In genomic region chr5:159097461-159098284, GRCh38 we compare ENCODE assay signal across 1 cellular context.
TF ChIP-seq lines count a peak whose summit lies in the region.

No MANE protein-coding gene starts in this region.

TF ChIP-seq in GM12878, 131 proteins besides CTCF, POLR2A, EP300 and RAD21 (continued from another document and continues in another):
- TF ChIP-seq, protein P1, sequence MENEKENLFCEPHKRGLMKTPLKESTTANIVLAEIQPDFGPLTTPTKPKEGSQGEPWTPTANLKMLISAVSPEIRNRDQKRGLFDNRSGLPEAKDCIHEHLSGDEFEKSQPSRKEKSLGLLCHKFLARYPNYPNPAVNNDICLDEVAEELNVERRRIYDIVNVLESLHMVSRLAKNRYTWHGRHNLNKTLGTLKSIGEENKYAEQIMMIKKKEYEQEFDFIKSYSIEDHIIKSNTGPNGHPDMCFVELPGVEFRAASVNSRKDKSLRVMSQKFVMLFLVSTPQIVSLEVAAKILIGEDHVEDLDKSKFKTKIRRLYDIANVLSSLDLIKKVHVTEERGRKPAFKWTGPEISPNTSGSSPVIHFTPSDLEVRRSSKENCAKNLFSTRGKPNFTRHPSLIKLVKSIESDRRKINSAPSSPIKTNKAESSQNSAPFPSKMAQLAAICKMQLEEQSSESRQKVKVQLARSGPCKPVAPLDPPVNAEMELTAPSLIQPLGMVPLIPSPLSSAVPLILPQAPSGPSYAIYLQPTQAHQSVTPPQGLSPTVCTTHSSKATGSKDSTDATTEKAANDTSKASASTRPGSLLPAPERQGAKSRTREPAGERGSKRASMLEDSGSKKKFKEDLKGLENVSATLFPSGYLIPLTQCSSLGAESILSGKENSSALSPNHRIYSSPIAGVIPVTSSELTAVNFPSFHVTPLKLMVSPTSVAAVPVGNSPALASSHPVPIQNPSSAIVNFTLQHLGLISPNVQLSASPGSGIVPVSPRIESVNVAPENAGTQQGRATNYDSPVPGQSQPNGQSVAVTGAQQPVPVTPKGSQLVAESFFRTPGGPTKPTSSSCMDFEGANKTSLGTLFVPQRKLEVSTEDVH (IDR thresholded peaks at IDR 0.05; ENCODE audit: low read depth, partially characterized antibody), result no peak
- TF ChIP-seq, protein P2, sequence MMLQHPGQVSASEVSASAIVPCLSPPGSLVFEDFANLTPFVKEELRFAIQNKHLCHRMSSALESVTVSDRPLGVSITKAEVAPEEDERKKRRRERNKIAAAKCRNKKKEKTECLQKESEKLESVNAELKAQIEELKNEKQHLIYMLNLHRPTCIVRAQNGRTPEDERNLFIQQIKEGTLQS (IDR thresholded peaks at IDR 0.05; ENCODE audit: borderline replicate concordance, extremely low read depth, low read depth, low read length), result no peak
- TF ChIP-seq RAD51 (IDR thresholded peaks at IDR 0.05), result no peak
- TF ChIP-seq CBX3 (IDR thresholded peaks at IDR 0.05; ENCODE audit: borderline replicate concordance, low read depth), result no peak
- peak; percentile 63; the same call in 1 of the 2 replicates for TF ChIP-seq SIN3A (IDR thresholded peaks at IDR 0.05; ENCODE audit: low read depth, low read length)
- no peak for TF ChIP-seq SRF (IDR thresholded peaks at IDR 0.05; ENCODE audit: low read depth in 2 of 2, low read length in 2 of 2)
- no peak for TF ChIP-seq SREBF1 (IDR thresholded peaks at IDR 0.05; ENCODE audit: low read length)
- TF ChIP-seq TCF7 (IDR thresholded peaks at IDR 0.05; ENCODE audit: borderline replicate concordance), result no peak
- no peak for TF ChIP-seq GABPA (IDR thresholded peaks at IDR 0.05; ENCODE audit: low read depth)
- TF ChIP-seq, protein P3, sequence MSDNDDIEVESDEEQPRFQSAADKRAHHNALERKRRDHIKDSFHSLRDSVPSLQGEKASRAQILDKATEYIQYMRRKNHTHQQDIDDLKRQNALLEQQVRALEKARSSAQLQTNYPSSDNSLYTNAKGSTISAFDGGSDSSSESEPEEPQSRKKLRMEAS (IDR thresholded peaks at IDR 0.05; ENCODE audit: low read depth, low read length), result no peak
- no peak for TF ChIP-seq ZNF622 (IDR thresholded peaks at IDR 0.05)
- TF ChIP-seq, protein P4, sequence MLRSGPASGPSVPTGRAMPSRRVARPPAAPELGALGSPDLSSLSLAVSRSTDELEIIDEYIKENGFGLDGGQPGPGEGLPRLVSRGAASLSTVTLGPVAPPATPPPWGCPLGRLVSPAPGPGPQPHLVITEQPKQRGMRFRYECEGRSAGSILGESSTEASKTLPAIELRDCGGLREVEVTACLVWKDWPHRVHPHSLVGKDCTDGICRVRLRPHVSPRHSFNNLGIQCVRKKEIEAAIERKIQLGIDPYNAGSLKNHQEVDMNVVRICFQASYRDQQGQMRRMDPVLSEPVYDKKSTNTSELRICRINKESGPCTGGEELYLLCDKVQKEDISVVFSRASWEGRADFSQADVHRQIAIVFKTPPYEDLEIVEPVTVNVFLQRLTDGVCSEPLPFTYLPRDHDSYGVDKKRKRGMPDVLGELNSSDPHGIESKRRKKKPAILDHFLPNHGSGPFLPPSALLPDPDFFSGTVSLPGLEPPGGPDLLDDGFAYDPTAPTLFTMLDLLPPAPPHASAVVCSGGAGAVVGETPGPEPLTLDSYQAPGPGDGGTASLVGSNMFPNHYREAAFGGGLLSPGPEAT (IDR thresholded peaks at IDR 0.05; ENCODE audit: low read depth), result 0 out of 2 replicates have a peak, but pooled peaks have one; percentile 35
- TF ChIP-seq WRNIP1 (IDR thresholded peaks at IDR 0.05; ENCODE audit: borderline replicate concordance, low read depth, low read length), result no peak
- no peak for TF ChIP-seq HCFC1 (IDR thresholded peaks at IDR 0.05; ENCODE audit: low read length)
- TF ChIP-seq, protein P5, sequence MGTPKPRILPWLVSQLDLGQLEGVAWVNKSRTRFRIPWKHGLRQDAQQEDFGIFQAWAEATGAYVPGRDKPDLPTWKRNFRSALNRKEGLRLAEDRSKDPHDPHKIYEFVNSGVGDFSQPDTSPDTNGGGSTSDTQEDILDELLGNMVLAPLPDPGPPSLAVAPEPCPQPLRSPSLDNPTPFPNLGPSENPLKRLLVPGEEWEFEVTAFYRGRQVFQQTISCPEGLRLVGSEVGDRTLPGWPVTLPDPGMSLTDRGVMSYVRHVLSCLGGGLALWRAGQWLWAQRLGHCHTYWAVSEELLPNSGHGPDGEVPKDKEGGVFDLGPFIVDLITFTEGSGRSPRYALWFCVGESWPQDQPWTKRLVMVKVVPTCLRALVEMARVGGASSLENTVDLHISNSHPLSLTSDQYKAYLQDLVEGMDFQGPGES (IDR thresholded peaks at IDR 0.05), result no peak
- TF ChIP-seq MTA2 (IDR thresholded peaks at IDR 0.05; ENCODE audit: low read depth), result no peak
- no peak for TF ChIP-seq BRCA1 (IDR thresholded peaks at IDR 0.05; ENCODE audit: low read depth, low read length)
- no peak for TF ChIP-seq SMAD5 (IDR thresholded peaks at IDR 0.05; ENCODE audit: low read depth)
- no peak for TF ChIP-seq BCLAF1 (IDR thresholded peaks at IDR 0.05)
- TF ChIP-seq EZH2 (IDR thresholded peaks at IDR 0.05; ENCODE audit: borderline replicate concordance, control insufficient read depth, low read depth, low read length), result no peak
- no peak for TF ChIP-seq BACH1 (IDR thresholded peaks at IDR 0.05; ENCODE audit: borderline replicate concordance)
- no peak for TF ChIP-seq FOXM1 (IDR thresholded peaks at IDR 0.05; ENCODE audit: low read depth, low read length)
- TF ChIP-seq, protein P6, sequence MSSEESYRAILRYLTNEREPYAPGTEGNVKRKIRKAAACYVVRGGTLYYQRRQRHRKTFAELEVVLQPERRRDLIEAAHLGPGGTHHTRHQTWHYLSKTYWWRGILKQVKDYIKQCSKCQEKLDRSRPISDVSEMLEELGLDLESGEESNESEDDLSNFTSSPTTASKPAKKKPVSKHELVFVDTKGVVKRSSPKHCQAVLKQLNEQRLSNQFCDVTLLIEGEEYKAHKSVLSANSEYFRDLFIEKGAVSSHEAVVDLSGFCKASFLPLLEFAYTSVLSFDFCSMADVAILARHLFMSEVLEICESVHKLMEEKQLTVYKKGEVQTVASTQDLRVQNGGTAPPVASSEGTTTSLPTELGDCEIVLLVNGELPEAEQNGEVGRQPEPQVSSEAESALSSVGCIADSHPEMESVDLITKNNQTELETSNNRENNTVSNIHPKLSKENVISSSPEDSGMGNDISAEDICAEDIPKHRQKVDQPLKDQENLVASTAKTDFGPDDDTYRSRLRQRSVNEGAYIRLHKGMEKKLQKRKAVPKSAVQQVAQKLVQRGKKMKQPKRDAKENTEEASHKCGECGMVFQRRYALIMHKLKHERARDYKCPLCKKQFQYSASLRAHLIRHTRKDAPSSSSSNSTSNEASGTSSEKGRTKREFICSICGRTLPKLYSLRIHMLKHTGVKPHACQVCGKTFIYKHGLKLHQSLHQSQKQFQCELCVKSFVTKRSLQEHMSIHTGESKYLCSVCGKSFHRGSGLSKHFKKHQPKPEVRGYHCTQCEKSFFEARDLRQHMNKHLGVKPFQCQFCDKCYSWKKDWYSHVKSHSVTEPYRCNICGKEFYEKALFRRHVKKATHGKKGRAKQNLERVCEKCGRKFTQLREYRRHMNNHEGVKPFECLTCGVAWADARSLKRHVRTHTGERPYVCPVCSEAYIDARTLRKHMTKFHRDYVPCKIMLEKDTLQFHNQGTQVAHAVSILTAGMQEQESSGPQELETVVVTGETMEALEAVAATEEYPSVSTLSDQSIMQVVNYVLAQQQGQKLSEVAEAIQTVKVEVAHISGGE (CRISPR knock-in tag; IDR thresholded peaks at IDR 0.05), result no peak
- no peak for TF ChIP-seq NFIC (IDR thresholded peaks at IDR 0.05; ENCODE audit: low read depth, low read length)
- no peak for TF ChIP-seq USF2 (IDR thresholded peaks at IDR 0.05; ENCODE audit: borderline replicate concordance, low read depth, low read length)
- TF ChIP-seq IRF4 (IDR thresholded peaks at IDR 0.05; ENCODE audit: low read depth, low read length), result no peak
- no peak for TF ChIP-seq STAT3 (IDR thresholded peaks at IDR 0.05; ENCODE audit: low read depth, low read length)
- no peak for TF ChIP-seq PRDM15 (CRISPR knock-in tag; IDR thresholded peaks at IDR 0.05)
- TF ChIP-seq YBX1 (IDR thresholded peaks at IDR 0.05), result no peak
- TF ChIP-seq ZBTB33 (IDR thresholded peaks at IDR 0.05), result no peak
- no peak for TF ChIP-seq YY1 (IDR thresholded peaks at IDR 0.05; ENCODE audit: low read depth, low read length)
- TF ChIP-seq POLR2AphosphoS2 (IDR thresholded peaks at IDR 0.05; ENCODE audit: low read depth, low read length), result peak; percentile 45; the same call in 1 of the 2 replicates
- no peak for TF ChIP-seq MYB (IDR thresholded peaks at IDR 0.05; ENCODE audit: borderline replicate concordance, low read depth, low read length)
- TF ChIP-seq ZSCAN29 (IDR thresholded peaks at IDR 0.05), result no peak
